ENCODE assay signal across 1 cellular context in the genomic region with DNA sequence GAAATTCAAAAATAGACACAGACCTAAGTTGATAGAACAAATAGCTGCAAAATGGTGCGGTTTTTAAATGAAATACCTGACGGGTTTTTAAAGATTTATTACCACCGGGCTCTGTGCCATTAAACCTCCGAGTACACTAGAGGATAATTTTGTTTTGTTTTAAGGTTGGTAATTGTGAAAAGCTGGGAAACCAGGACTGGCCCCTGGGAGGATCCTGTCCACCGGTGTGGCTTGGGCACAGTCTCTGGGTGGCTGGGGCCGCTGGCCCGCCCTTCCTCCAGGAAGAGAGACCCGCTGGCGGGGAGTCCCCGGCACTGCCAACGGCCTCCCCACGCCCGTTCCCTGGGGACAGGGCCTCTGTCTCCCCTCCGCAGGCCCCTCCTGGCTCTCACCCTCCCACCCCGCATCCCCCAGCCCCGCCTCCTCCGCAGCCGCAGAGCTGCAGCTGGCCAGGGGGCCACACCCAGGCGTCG.
TF ChIP-seq lines count a peak whose summit lies in the region.

No MANE protein-coding gene starts in this region.

TF ChIP-seq in HCT116, 20 proteins besides CTCF, POLR2A, EP300 and RAD21 (continued from another document):
- TF ChIP-seq ZBTB33 (IDR thresholded peaks at IDR 0.05; ENCODE audit: extremely low read depth, insufficient replicate concordance, low read length): no peak
